28 cellular contexts compared by ENCODE assay signal in the genomic region with DNA sequence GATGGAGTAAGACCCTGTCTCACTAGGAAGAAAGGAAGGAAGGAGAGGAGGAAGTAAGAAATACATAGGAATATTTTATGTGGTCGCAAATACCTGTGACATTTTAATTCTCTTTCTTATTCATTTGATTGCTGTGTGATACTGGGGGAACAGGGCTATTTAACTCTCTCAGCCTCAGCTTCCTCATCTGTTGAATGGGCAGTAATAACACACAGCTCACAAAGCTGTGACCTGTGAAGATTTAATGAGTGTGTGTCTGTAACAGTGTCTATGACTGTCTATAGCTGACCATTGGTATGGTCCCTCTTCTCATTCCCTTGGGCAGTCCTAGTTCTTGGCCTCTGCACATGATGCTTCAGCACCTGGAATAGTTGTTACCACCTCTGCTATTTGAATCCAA. TPM values are rescaled to one million over a fixed set of nuclear protein-coding genes. Genes with fewer than 3 reads are reported as not detected.
"Had no signal": no experiment of that assay in that cellular context is flagged by ENCODE, and none has a peak within 500 bp of the region (broad histone marks: within the 10 kb centered on the region; RNA-seq: fewer than 3 reads in every experiment).

No MANE protein-coding gene starts in this region.

- H3K36me3 ChIP-seq: left lung, lower lobe of right lung, ovary, right atrium auricular region, suprapubic skin, thoracic aorta, tibial artery, upper lobe of right lung had no signal

- ATAC-seq: left cardiac atrium; left lung; lower lobe of right lung; natural killer cell; sciatic nerve; stimulated activated naive B cell treated with anti-CD40 and anti-IgM and Interleukin-4, amounts not matched to agents 10 μg/mL and 1 μg/mL and 100 μg/mL, for 72 hours; stimulated activated naive CD8-positive, alpha-beta T cell treated with anti-CD3 and anti-CD28 coated beads, Interleukin-15, Interleukin-2, amounts not matched to agents 100 U/mL and 50 U/mL, for 24 hours; upper lobe of right lung had no signal

- DNase-seq: hippocampal formation; kidney glomerular epithelial cell; left cardiac atrium; left lung; lower lobe of right lung; mammary epithelial cell; mesendoderm; naive B cell; natural killer cell; ovary; stimulated activated CD4-positive, alpha-beta T cell treated with anti-CD3 and anti-CD28 coated beads, Interleukin-12 subunit alpha, Interleukin-12 subunit beta, amount 100 ng/mL, for 4 hours; stimulated activated CD4-positive, alpha-beta T cell treated with anti-CD3 and anti-CD28 coated beads, Interleukin-15, amount 100 ng/mL, for 24 hours; stimulated activated CD4-positive, alpha-beta T cell treated with anti-CD3 and anti-CD28 coated beads, Interleukin-2, amount 100 ng/mL, for 24 hours; stimulated activated CD4-positive, alpha-beta T cell treated with anti-CD3 and anti-CD28 coated beads, Interleukin-4, amount 100 ng/mL, for 1 hour; stimulated activated naive B cell treated with anti-CD40 and anti-IgM and Interleukin-4, amounts not matched to agents 10 μg/mL and 1 μg/mL and 100 μg/mL, for 72 hours; stimulated activated naive CD8-positive, alpha-beta T cell treated with anti-CD3 and anti-CD28 coated beads, Interleukin-15, Interleukin-2, amounts not matched to agents 100 U/mL and 50 U/mL, for 24 hours; tibial artery; trophoblast cell; upper lobe of right lung had no signal

- H3K27me3 Mint-ChIP-seq: naive B cell, progenitor cell of endocrine pancreas had no signal

- H3K27ac ChIP-seq: left lung, lower lobe of right lung, ovary, right atrium auricular region, suprapubic skin, upper lobe of right lung had no signal

- H3K9me3 ChIP-seq: left lung, lower lobe of right lung, ovary, right atrium auricular region, suprapubic skin, thoracic aorta, tibial artery, upper lobe of right lung had no signal

- H3K27me3 ChIP-seq: left lung, ovary, right atrium auricular region, suprapubic skin, tibial artery, upper lobe of right lung had no signal

- H3K4me3 Mint-ChIP-seq: mesothelial cell of epicardium; naive B cell; natural killer cell; stimulated activated naive B cell treated with anti-CD40 and anti-IgM and Interleukin-4, amounts not matched to agents 10 μg/mL and 1 μg/mL and 100 μg/mL, for 72 hours had no signal

- H3K9me3 Mint-ChIP-seq: natural killer cell had no signal

- H3K27ac Mint-ChIP-seq: mesothelial cell of epicardium; natural killer cell; progenitor cell of endocrine pancreas; stimulated activated naive B cell treated with anti-CD40 and anti-IgM and Interleukin-4, amounts not matched to agents 10 μg/mL and 1 μg/mL and 100 μg/mL, for 72 hours had no signal

- H3K4me1 ChIP-seq: right atrium auricular region, upper lobe of right lung had no signal

- FAIRE-seq: keratinocyte, urothelium cell line had no signal

- H3K4me3 ChIP-seq: left lung, lower lobe of right lung, ovary, right atrium auricular region, skin epidermis, suprapubic skin, thoracic aorta, tibial artery, upper lobe of right lung had no signal

RNA-seq across cellular contexts. Expression of gene GPR161, which starts 13.6 kb away (rescaled TPM):
- total RNA-seq: natural killer cell had no signal
